22 cellular contexts compared by ENCODE assay signal in genomic region chr16:11779074-11779473, GRCh38.
"Had no signal": no experiment of that assay in that cellular context is flagged by ENCODE, and none has a peak within 500 bp of the region (broad histone marks: within the 10 kb centered on the region; RNA-seq: fewer than 3 reads in every experiment).

No MANE protein-coding gene starts in this region.

- ATAC-seq: Panc1, PC-3, T-cell had no signal

- H3K9me3 ChIP-seq: MG63, SK-N-SH had no signal

- H3K9ac ChIP-seq: SK-N-SH had no signal

- H3K27ac ChIP-seq: RWPE1 had no signal

- H3K27me3 Mint-ChIP-seq: T-cell had no signal

- H3K4me3 ChIP-seq: MG63 had no signal

- H3K4me2 ChIP-seq: SK-N-SH had no signal

- H3K4me3 Mint-ChIP-seq: T-cell had no signal

- DNase-seq: Karpas-422, KG1, MG63, NCI-H1092, NCI-H1105 treated with DMSO at 0.1 percent for 48 hours, NCI-H1417 treated with DMSO at 0.1 percent for 48 hours, NCI-H146, NCI-H1694 treated with DMSO at 0.1 percent for 48 hours, NCI-H1930, NCI-H2081, NCI-H2107, NCI-H2227 treated with DMSO at 0.1 percent for 48 hours, NCI-H524, NCI-H526 treated with DMSO at 0.1 percent for 48 hours, NCI-H748 treated with DMSO at 0.1 percent for 48 hours, PC-3, SHP77, SK-N-SH, SW 1271, T-cell had no signal

- H3K27me3 ChIP-seq: MG63 had no signal

- H3K9me3 Mint-ChIP-seq: T-cell had no signal
